ENCODE assay signal across 9 cellular contexts in genomic region chr3:112814256-112814655, GRCh38. TPM values are rescaled to one million over a fixed set of nuclear protein-coding genes. Genes with fewer than 3 reads are reported as not detected.
DNase-seq lines count a peak whose midpoint lies in the region; ATAC-seq, FAIRE-seq and TF ChIP-seq lines count a peak whose summit lies in the region.
"Had no signal": no experiment of that assay in that cellular context is flagged by ENCODE, and none has a peak within 500 bp of the region (broad histone marks: within the 10 kb centered on the region; RNA-seq: fewer than 3 reads in every experiment).

No MANE protein-coding gene starts in this region.

- H3K9me1 ChIP-seq in keratinocyte (ENCODE audit: control insufficient read depth, extremely low read depth, insufficient read depth, low read length): no peaks in the 10 kb centered on the region

- H3K9ac ChIP-seq in keratinocyte (ENCODE audit: control insufficient read depth, extremely low read depth, insufficient read depth, low read length): no peak overlapping the region

- no peaks in the 10 kb centered on the region for H3K9me3 ChIP-seq in keratinocyte (ENCODE audit: control insufficient read depth, low read depth, low read length)
- H3K9me3 ChIP-seq in uterus: no peaks in the 10 kb centered on the region
- H3K9me3 ChIP-seq: upper lobe of left lung had no signal

- no peak overlapping the region for H3K4me3 ChIP-seq in keratinocyte (ENCODE audit: control insufficient read depth in 2 of 3, extremely low read depth in 1 of 3, insufficient read depth in 2 of 3, low read depth in 1 of 3, low read length in 3 of 3)
- no peak overlapping the region for H3K4me3 ChIP-seq in uterus
- H3K4me3 ChIP-seq: upper lobe of left lung had no signal

- peak; percentile 58 for DNase-seq in AG08395 (ENCODE audit: low spot score)
- peak; percentile 71 for DNase-seq in HCEC 1CT
- no peak for DNase-seq in keratinocyte (ENCODE audit: low read depth, low spot score)
- peak in 1 of 2 donors; percentile 25 for DNase-seq in uterus
- no peak for DNase-seq in NCI-H1436 treated with DMSO at 0.1 percent for 48 hours (lab: John Stamatoyannopoulos, UW)

- H3K36me3 ChIP-seq in keratinocyte (ENCODE audit: control insufficient read depth in 2 of 2, extremely low read depth in 1 of 2, insufficient read depth in 2 of 2, low read length in 2 of 2) (no peaks in the 10 kb centered on the region), uterus (no peaks in the 10 kb centered on the region)
- H3K36me3 ChIP-seq: upper lobe of left lung had no signal

- FAIRE-seq in keratinocyte (lab: Jason Lieb, UNC): peak; percentile 67

- H3K79me2 ChIP-seq in keratinocyte (ENCODE audit: control insufficient read depth, insufficient read depth, low read length): no peaks in the 10 kb centered on the region

- H3K27me3 ChIP-seq in keratinocyte (ENCODE audit: control insufficient read depth, extremely low read depth, insufficient read depth, low read length): no peaks in the 10 kb centered on the region
- H3K27me3 ChIP-seq in uterus: no peaks in the 10 kb centered on the region
- H3K27me3 ChIP-seq: upper lobe of left lung had no signal

- no peaks in the 10 kb centered on the region for H4K20me1 ChIP-seq in keratinocyte (ENCODE audit: control insufficient read depth, extremely low read depth, insufficient read depth, low read length)

- ATAC-seq in HG03097 (IDR thresholded peaks at IDR 0.05; ENCODE audit: low FRiP score, unreplicated experiment): no peak
- no peak for ATAC-seq in HG03469 (IDR thresholded peaks at IDR 0.05; ENCODE audit: unreplicated experiment)

- intact Hi-C loops in uterus (cut with DNase I; ENCODE audit: low total_unique reads): loop anchor here (5.0 kb wide), 1 partner anchor 172 kb away; the partner anchor contains the start of gene CCDC80

- no peak overlapping the region for H3K4me2 ChIP-seq in keratinocyte (ENCODE audit: control insufficient read depth, extremely low read depth, insufficient read depth, low read depth, low read length)

- no peak for TF ChIP-seq POLR2A in uterus (IDR thresholded peaks at IDR 0.05)

- H3K4me1 ChIP-seq in keratinocyte (ENCODE audit: control insufficient read depth, extremely low read depth, insufficient read depth, low read length) (no peaks in the 10 kb centered on the region), uterus (peaks cover 0 to 4% of the 10 kb centered on the region in 2 donors)

- no peak overlapping the region for H2AFZ ChIP-seq in keratinocyte (ENCODE audit: control insufficient read depth, low read length)

- TF ChIP-seq CTCF in VCaP (conservative IDR thresholded peaks at IDR 0.05) (peak; percentile 73), keratinocyte (optimal IDR thresholded peaks at IDR 0.05 in 1 of 3, IDR thresholded peaks at IDR 0.05 in 1 of 3, conservative IDR thresholded peaks at IDR 0.05 in 1 of 3; ENCODE audit: extremely low read depth in 1 of 3, insufficient read depth in 2 of 3, low read length in 3 of 3) (peak in 2 of 3 experiments; percentile 49 to 51), uterus (IDR thresholded peaks at IDR 0.05) (peak; percentile 50 to 73 (median 59))

- dilution Hi-C loops in keratinocyte (cut with MboI; ENCODE audit: extremely low pct_ligation_motif_present, low sequenced_read_pairs): no loop called here

- H3K27ac ChIP-seq in VCaP: no peak overlapping the region
- no peak overlapping the region for H3K27ac ChIP-seq in keratinocyte (ENCODE audit: control insufficient read depth, insufficient read depth, low read length)
- peak overlapping the region; percentile 68 to 82 for H3K27ac ChIP-seq in uterus

RNA-seq across cellular contexts. Expression of gene CD200R1L, which starts 32.4 kb away (rescaled TPM):
- not detected in 3 replicates for polyA plus RNA-seq in keratinocyte
- not detected for polyA plus RNA-seq in keratinocyte (2011; ENCODE audit: low read depth)
- polyA plus RNA-seq in keratinocyte (2011; cell fraction: cytosol; rRNA removed): not detected in 2 replicates
- not detected in 2 replicates for polyA plus RNA-seq in keratinocyte (2011; cell fraction: nucleus; rRNA removed)
- not detected in 2 replicates for polyA plus RNA-seq in keratinocyte (2012; ENCODE audit: low replicate concordance)
- not detected in 3 replicates for polyA minus RNA-seq in keratinocyte
- not detected for polyA minus RNA-seq in keratinocyte (2011; cell fraction: cytosol; rRNA and poly(A)+ RNA removed)
- polyA minus RNA-seq in keratinocyte (2011; cell fraction: nucleus; rRNA and poly(A)+ RNA removed): not detected in 2 replicates
- total RNA-seq in uterus: not detected
- total RNA-seq: upper lobe of left lung had no signal

Comparison
In these comparisons a context has a peak if more than half of its experiments do, and no peak if none do; other contexts are left out.
1. DNase-seq: peak in AG08395 (single experiment) and HCEC 1CT (single experiment); none in keratinocyte (single experiment) and NCI-H1436 treated with DMSO at 0.1 percent for 48 hours (single experiment).
2. H3K27ac ChIP-seq: peak in uterus (2 of 2); none in VCaP (single experiment) and keratinocyte (single experiment).
3. Peak in every context shown above with its lines, with median percentiles within 50 percentile points of each other: CTCF ChIP-seq.